In the genomic region with DNA sequence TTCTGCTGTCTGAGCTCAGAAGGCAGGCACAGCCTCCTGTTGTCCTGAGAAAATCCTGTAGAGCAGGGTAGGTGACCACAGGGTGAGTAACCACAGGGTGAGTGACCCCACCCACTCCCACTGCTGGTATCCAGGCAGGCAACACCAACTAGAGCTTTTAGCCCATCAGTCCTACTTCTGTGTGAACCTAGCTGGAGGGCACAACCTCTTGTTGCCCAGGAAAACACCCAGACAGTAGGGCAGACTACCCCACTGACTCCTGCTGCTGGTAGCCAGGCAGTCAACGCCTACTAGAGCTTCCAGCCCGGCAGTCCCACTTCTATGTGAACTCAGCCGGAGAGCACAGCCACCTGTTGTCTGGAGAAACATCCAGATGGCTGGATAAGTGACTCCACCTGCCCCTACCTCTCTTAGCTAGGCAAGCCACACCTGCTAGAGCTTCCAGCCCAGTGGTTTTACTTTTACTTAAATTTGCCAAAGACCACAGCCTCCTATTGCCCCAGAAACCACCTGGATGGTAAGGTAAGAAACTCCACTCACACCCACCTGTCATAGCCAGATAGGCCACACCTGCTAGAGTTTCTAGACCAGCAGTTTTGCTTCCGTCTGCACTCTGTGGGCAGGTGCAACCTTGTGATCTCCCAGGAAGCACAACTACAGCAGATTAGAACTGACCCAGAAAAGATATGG, we compare ENCODE assay signal across 12 cellular contexts.
A peak's percentile ranks its signal among the peaks of the same experiment; 100 is the strongest.
DNase-seq lines count a peak whose midpoint lies in the region; ATAC-seq and TF ChIP-seq lines count a peak whose summit lies in the region.
"Had no signal": no experiment of that assay in that cellular context is flagged by ENCODE, and none has a peak within 500 bp of the region (broad histone marks: within the 10 kb centered on the region; RNA-seq: fewer than 3 reads in every experiment).

No MANE protein-coding gene starts in this region.

- DNase-seq in CD4-positive, alpha-beta T cell = peak in 1 of 10 experiments; percentile 3
- DNase-seq in MG63 = peak; percentile 3
- DNase-seq in RPMI8226 = peak; percentile 89
- peak; percentile 50 for DNase-seq in kidney epithelial cell (ENCODE audit: low read depth)
- no peak for DNase-seq in effector CD4-positive, alpha-beta T cell
- DNase-seq: activated naive CD4-positive, alpha-beta T cell; CD8-positive, alpha-beta T cell; kidney had no signal

- intact Hi-C loops in CD4-positive, alpha-beta T cell (cut with DNase I, micrococcal nuclease) = no loop called here

- ATAC-seq in CD4-positive, alpha-beta T cell (ENCODE audit: poor library complexity) = peak; percentile 69
- ATAC-seq in GM21717 (IDR thresholded peaks at IDR 0.05; ENCODE audit: unreplicated experiment) = no peak
- ATAC-seq in GM19463 (IDR thresholded peaks at IDR 0.05; ENCODE audit: unreplicated experiment) = no peak
- no peak for ATAC-seq in GM19455 (IDR thresholded peaks at IDR 0.05; ENCODE audit: unreplicated experiment)
- ATAC-seq: CD8-positive, alpha-beta T cell had no signal

- no peaks in the 10 kb centered on the region for H3K9me3 ChIP-seq in CD4-positive, alpha-beta T cell (ENCODE audit: control insufficient read depth, low read length)
- H3K9me3 ChIP-seq in MG63 = no peaks in the 10 kb centered on the region

- peaks cover 31% of the 10 kb centered on the region for H3K4me1 Mint-ChIP-seq in CD4-positive, alpha-beta T cell (ENCODE audit: low read depth)

- no peak overlapping the region for H3K27ac ChIP-seq in CD4-positive, alpha-beta T cell (ENCODE audit: low read depth, low read length)

- POLR2A ChIA-PET in CD4-positive, alpha-beta T cell (lab: Charles Lee) = interaction anchor here (0.7 to 1.6 kb wide), 3 partner anchors 10 to 42 kb away, joined by 3 to 8 read pairs (median 3); no protein-coding TSS in a partner anchor

- no peak overlapping the region for H3K4me3 ChIP-seq in MG63
- no peak overlapping the region for H3K4me3 ChIP-seq in kidney epithelial cell (ENCODE audit: low read depth, low read length)

- H3K27me3 Mint-ChIP-seq in CD4-positive, alpha-beta T cell = no peaks in the 10 kb centered on the region
- H3K27me3 Mint-ChIP-seq: progenitor cell of endocrine pancreas had no signal

- TF ChIP-seq CTCF in CD4-positive, alpha-beta T cell (IDR thresholded peaks at IDR 0.05) = no peak
- TF ChIP-seq CTCF in kidney epithelial cell (IDR thresholded peaks at IDR 0.05; ENCODE audit: insufficient read depth, low read length, poor library complexity, severe bottlenecking) = no peak

- H3K36me3 Mint-ChIP-seq in CD4-positive, alpha-beta T cell (ENCODE audit: low read depth) = no peaks in the 10 kb centered on the region
- H3K36me3 Mint-ChIP-seq: CD8-positive, alpha-beta T cell had no signal

- CTCF ChIA-PET in CD4-positive, alpha-beta T cell (lab: Charles Lee) = no interaction called here

- peak overlapping the region; percentile 78 for H3K27ac Mint-ChIP-seq in CD4-positive, alpha-beta T cell
- H3K27ac Mint-ChIP-seq: CD8-positive, alpha-beta T cell; progenitor cell of endocrine pancreas had no signal

- H3K27me3 ChIP-seq in CD4-positive, alpha-beta T cell (ENCODE audit: control insufficient read depth, insufficient read depth, low read length) = no peaks in the 10 kb centered on the region
- H3K27me3 ChIP-seq in MG63 = no peaks in the 10 kb centered on the region
- no peaks in the 10 kb centered on the region for H3K27me3 ChIP-seq in kidney epithelial cell (ENCODE audit: control insufficient read depth, insufficient read depth, low read length)

- no peak overlapping the region for H3K4me3 Mint-ChIP-seq in CD4-positive, alpha-beta T cell
- H3K4me3 Mint-ChIP-seq: CD8-positive, alpha-beta T cell had no signal

- no peaks in the 10 kb centered on the region for H3K9me3 Mint-ChIP-seq in CD4-positive, alpha-beta T cell
- H3K9me3 Mint-ChIP-seq: CD8-positive, alpha-beta T cell had no signal

- H3K36me3 ChIP-seq in MG63 (no peaks in the 10 kb centered on the region), kidney epithelial cell (ENCODE audit: control insufficient read depth, insufficient read depth, low read length) (no peaks in the 10 kb centered on the region)
